24 cellular contexts compared by ENCODE assay signal in the genomic region with DNA sequence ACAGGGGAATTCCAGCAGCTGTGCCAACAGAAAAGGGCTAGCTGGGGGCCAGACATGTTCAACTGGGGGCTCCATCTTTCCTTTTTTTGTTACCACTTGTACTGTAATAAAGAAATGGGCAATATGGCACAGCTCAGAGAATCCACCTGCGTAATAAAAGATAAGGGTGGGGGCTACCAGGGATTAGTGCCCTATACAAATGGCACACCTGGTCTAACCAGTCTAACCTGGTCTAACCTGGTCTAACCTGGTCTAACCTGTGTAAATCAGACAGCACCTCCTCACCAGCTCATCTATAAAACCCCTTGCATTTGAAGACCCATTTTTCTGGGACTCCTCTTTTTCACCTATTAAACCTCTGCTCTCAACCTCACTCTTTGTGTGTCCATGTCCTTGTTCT. TPM values are rescaled to one million over a fixed set of nuclear protein-coding genes. Genes with fewer than 3 reads are reported as not detected.
DNase-seq lines count a peak whose midpoint lies in the region; ATAC-seq, FAIRE-seq and TF ChIP-seq lines count a peak whose summit lies in the region.
"Had no signal": no experiment of that assay in that cellular context is flagged by ENCODE, and none has a peak within 500 bp of the region (broad histone marks: within the 10 kb centered on the region; RNA-seq: fewer than 3 reads in every experiment).

No MANE protein-coding gene starts in this region.

- ATAC-seq in WTC11, result peak; percentile 46
- ATAC-seq: A549, HCT116 had no signal

- TF ChIP-seq CTCF in Calu3 (IDR thresholded peaks at IDR 0.05; ENCODE audit: unreplicated experiment) (no peak), WTC11 (IDR thresholded peaks at IDR 0.05) (no peak), mesothelial cell of epicardium (IDR thresholded peaks at IDR 0.05; ENCODE audit: unreplicated experiment) (no peak)

- no peak overlapping the region for H3K4me3 Mint-ChIP-seq in Calu3 (ENCODE audit: low read depth, unreplicated experiment)
- peak overlapping the region; percentile 1; the same call in 1 of the 2 replicates for H3K4me3 Mint-ChIP-seq in WTC11
- H3K4me3 Mint-ChIP-seq in mesothelial cell of epicardium, result no peak overlapping the region
- no peak overlapping the region for H3K4me3 Mint-ChIP-seq in activated T-helper 2 cell treated with anti-CD3 and anti-CD28 coated beads, Interferon-gamma antibody, Interleukin-2, Interleukin-4, amounts not matched to agents 10 μg/mL and 5 μg/mL and 100 μg/mL, durations not matched to agents 14 hours and 24 hours and 36 hours (ENCODE audit: low read depth)
- H3K4me3 Mint-ChIP-seq: CD4-positive, alpha-beta T cell had no signal

- H3K27ac Mint-ChIP-seq in Calu3 (ENCODE audit: unreplicated experiment) (peak overlapping the region; percentile 42), WTC11 (peak overlapping the region; percentile 40), mesothelial cell of epicardium (peak overlapping the region; percentile 47)
- H3K27ac Mint-ChIP-seq in activated T-helper 2 cell treated with anti-CD3 and anti-CD28 coated beads, Interferon-gamma antibody, Interleukin-2, Interleukin-4, amounts not matched to agents 10 μg/mL and 5 μg/mL and 100 μg/mL, durations not matched to agents 14 hours and 24 hours and 36 hours, result no peak overlapping the region
- H3K27ac Mint-ChIP-seq: CD4-positive, alpha-beta T cell had no signal

- DNase-seq in Calu3, result no peak
- peak; percentile 43 for DNase-seq in HT-29 (ENCODE audit: low spot score)
- DNase-seq in WTC11 (ENCODE audit: low spot score), result no peak
- DNase-seq in mesothelial cell of epicardium (ENCODE audit: low spot score in 2 of 2, unreplicated experiment in 2 of 2), result no peak
- DNase-seq in activated T-helper 2 cell treated with anti-CD3 and anti-CD28 coated beads, Interferon-gamma antibody, Interleukin-2, Interleukin-4, amounts not matched to agents 10 μg/mL and 5 μg/mL and 100 μg/mL, durations not matched to agents 14 hours and 24 hours and 36 hours (ENCODE audit: low spot score), result no peak
- DNase-seq in GM12891 (ENCODE audit: insufficient read length, low spot score), result no peak
- DNase-seq in frontal cortex (ENCODE audit: low spot score in 2 of 2), result no peak
- no peak for DNase-seq in NCI-H1105 (lab: John Stamatoyannopoulos, UW)
- DNase-seq: BE2C; CD4-positive, alpha-beta T cell; COR-L47; DMS153; GF-D8; Kasumi-1; MG63; NCI-H1417 treated with DMSO at 0.1 percent for 48 hours; NCI-H2029; NCI-H226; NCI-H510A treated with DMSO at 0.1 percent for 48 hours; NCI-H82; Peyer's patch had no signal

- H3K9me3 Mint-ChIP-seq in Calu3 (ENCODE audit: low read depth, unreplicated experiment) (no peaks in the 10 kb centered on the region), WTC11 (peaks cover 11% of the 10 kb centered on the region), mesothelial cell of epicardium (no peaks in the 10 kb centered on the region)
- H3K9me3 Mint-ChIP-seq in activated T-helper 2 cell treated with anti-CD3 and anti-CD28 coated beads, Interferon-gamma antibody, Interleukin-2, Interleukin-4, amounts not matched to agents 10 μg/mL and 5 μg/mL and 100 μg/mL, durations not matched to agents 14 hours and 24 hours and 36 hours, result no peaks in the 10 kb centered on the region
- H3K9me3 Mint-ChIP-seq: CD4-positive, alpha-beta T cell had no signal

- peaks cover 51% of the 10 kb centered on the region for H3K4me1 Mint-ChIP-seq in Calu3 (ENCODE audit: low read depth, unreplicated experiment)
- H3K4me1 Mint-ChIP-seq in WTC11, result peaks cover 46% of the 10 kb centered on the region
- peaks cover 17% of the 10 kb centered on the region for H3K4me1 Mint-ChIP-seq in mesothelial cell of epicardium
- H3K4me1 Mint-ChIP-seq in activated T-helper 2 cell treated with anti-CD3 and anti-CD28 coated beads, Interferon-gamma antibody, Interleukin-2, Interleukin-4, amounts not matched to agents 10 μg/mL and 5 μg/mL and 100 μg/mL, durations not matched to agents 14 hours and 24 hours and 36 hours (ENCODE audit: low read depth), result no peaks in the 10 kb centered on the region

- FAIRE-seq in GM12891 (lab: Jason Lieb, UNC) (no peak), frontal cortex (lab: Jason Lieb, UNC) (no peak)
- FAIRE-seq: A549 had no signal

- no peaks in the 10 kb centered on the region for H3K36me3 Mint-ChIP-seq in Calu3 (ENCODE audit: insufficient read depth, unreplicated experiment)
- peaks cover 2% of the 10 kb centered on the region; the same call in 1 of the 2 replicates for H3K36me3 Mint-ChIP-seq in WTC11
- H3K36me3 Mint-ChIP-seq in mesothelial cell of epicardium, result no peaks in the 10 kb centered on the region
- no peaks in the 10 kb centered on the region for H3K36me3 Mint-ChIP-seq in activated T-helper 2 cell treated with anti-CD3 and anti-CD28 coated beads, Interferon-gamma antibody, Interleukin-2, Interleukin-4, amounts not matched to agents 10 μg/mL and 5 μg/mL and 100 μg/mL, durations not matched to agents 14 hours and 24 hours and 36 hours (ENCODE audit: low read depth)

- BruUV-seq in Calu3 (replicated peaks; lab: Mats Ljungman, UMichigan), result no TSS peak

- H3K27me3 Mint-ChIP-seq in Calu3 (ENCODE audit: unreplicated experiment) (no peaks in the 10 kb centered on the region), WTC11 (ENCODE audit: low read depth) (no peaks in the 10 kb centered on the region), mesothelial cell of epicardium (ENCODE audit: low read depth) (no peaks in the 10 kb centered on the region)
- peaks cover 17% of the 10 kb centered on the region for H3K27me3 Mint-ChIP-seq in activated T-helper 2 cell treated with anti-CD3 and anti-CD28 coated beads, Interferon-gamma antibody, Interleukin-2, Interleukin-4, amounts not matched to agents 10 μg/mL and 5 μg/mL and 100 μg/mL, durations not matched to agents 14 hours and 24 hours and 36 hours (ENCODE audit: low read depth)
- H3K27me3 Mint-ChIP-seq: CD4-positive, alpha-beta T cell had no signal

- CTCF ChIA-PET in Calu3 (lab: Charles Lee) (interaction anchor here (0.7 to 1.2 kb wide), 2 partner anchors 12 to 16 kb away, joined by 4 read pairs; no protein-coding TSS in a partner anchor), WTC11 (lab: Charles Lee) (interaction anchor here (1.2 to 1.9 kb wide), 3 partner anchors 11 to 39 kb away, joined by 3 to 7 read pairs (median 3); a partner anchor contains a TSS)

- TF ChIP-seq POLR2A in GM12891 (IDR thresholded peaks at IDR 0.05; ENCODE audit: low read depth, low read length), result no peak

- intact Hi-C loops in Calu3 (cut with micrococcal nuclease; ENCODE audit: unreplicated experiment), result no loop called here
- intact Hi-C loops in activated T-helper 2 cell treated with anti-CD3 and anti-CD28 coated beads, Interferon-gamma antibody, Interleukin-2, Interleukin-4, amounts not matched to agents 10 μg/mL and 5 μg/mL and 100 μg/mL, durations not matched to agents 14 hours and 24 hours and 36 hours (cut with micrococcal nuclease), result no loop called here

- POLR2A ChIA-PET in WTC11 (lab: Charles Lee), result no interaction called here

TF ChIP-seq in WTC11, 78 proteins besides CTCF, POLR2A, EP300 and RAD21:
- 0 out of 2 replicates have a peak, but pooled peaks have one; percentile 48 for TF ChIP-seq MXD4 (CRISPR knock-in tag; IDR thresholded peaks at IDR 0.05; ENCODE audit: borderline replicate concordance)
- TF ChIP-seq, protein P1, sequence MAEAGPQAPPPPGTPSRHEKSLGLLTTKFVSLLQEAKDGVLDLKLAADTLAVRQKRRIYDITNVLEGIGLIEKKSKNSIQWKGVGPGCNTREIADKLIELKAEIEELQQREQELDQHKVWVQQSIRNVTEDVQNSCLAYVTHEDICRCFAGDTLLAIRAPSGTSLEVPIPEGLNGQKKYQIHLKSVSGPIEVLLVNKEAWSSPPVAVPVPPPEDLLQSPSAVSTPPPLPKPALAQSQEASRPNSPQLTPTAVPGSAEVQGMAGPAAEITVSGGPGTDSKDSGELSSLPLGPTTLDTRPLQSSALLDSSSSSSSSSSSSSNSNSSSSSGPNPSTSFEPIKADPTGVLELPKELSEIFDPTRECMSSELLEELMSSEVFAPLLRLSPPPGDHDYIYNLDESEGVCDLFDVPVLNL (CRISPR knock-in tag; IDR thresholded peaks at IDR 0.05; ENCODE audit: borderline replicate concordance, low read depth), result no peak
TF ChIP-seq in WTC11: peak in this region for 1.

TF ChIP-seq in GM12891, 5 proteins besides CTCF, POLR2A, EP300 and RAD21:
- no peak for TF ChIP-seq PAX5 (IDR thresholded peaks at IDR 0.05; ENCODE audit: insufficient read depth, low read length, severe bottlenecking)
- no peak for TF ChIP-seq POU2F2 (IDR thresholded peaks at IDR 0.05; ENCODE audit: low read depth, low read length)

RNA-seq across cellular contexts. Expression of a gene that starts 26.2 kb away (rescaled TPM):
- total RNA-seq in Calu3 (2022), result 2.9 and 4.8 TPM in 2 replicates
- total RNA-seq in HT-29 (2014; rRNA removed; shearing (Covaris generic)), result not detected in 2 replicates
- not detected in 3 replicates for total RNA-seq in WTC11 (2021)
- 0.07 to 0.20 TPM (median 0.11 TPM) in 3 replicates for total RNA-seq in mesothelial cell of epicardium
- not detected in 2 replicates for total RNA-seq in activated T-helper 2 cell treated with anti-CD3 and anti-CD28 coated beads, Interferon-gamma antibody, Interleukin-2, Interleukin-4, amounts not matched to agents 10 μg/mL and 5 μg/mL and 100 μg/mL, durations not matched to agents 14 hours and 24 hours and 36 hours
- polyA plus RNA-seq in GM12891 (2012; ENCODE audit: low read depth, missing spikeins), result 0.80 TPM
- 1.6 TPM for total RNA-seq in frontal cortex
- total RNA-seq: CD4-positive, alpha-beta T cell; Peyer's patch; T-helper 1 cell treated with Interleukin-12 subunit alpha and Interleukin-12 subunit beta and Interleukin-4 antibody, amounts not matched to agents 30 ng/mL and 1 ng/mL, for 36 hours had no signal

RNA-seq across cellular contexts. Expression of a gene that starts 39.5 kb away (rescaled TPM):
- total RNA-seq in Calu3 (2022) (204 and 253 TPM in 2 replicates), WTC11 (2021) (4.4 to 5.9 TPM (median 5.7 TPM) in 3 replicates), mesothelial cell of epicardium (11.4 to 12.8 TPM (median 11.4 TPM) in 3 replicates), frontal cortex (4.1 TPM)
- 11.4 and 14.2 TPM in 2 replicates for total RNA-seq in HT-29 (2014; rRNA removed; shearing (Covaris generic))
- 5.7 and 6.0 TPM in 2 replicates for total RNA-seq in activated T-helper 2 cell treated with anti-CD3 and anti-CD28 coated beads, Interferon-gamma antibody, Interleukin-2, Interleukin-4, amounts not matched to agents 10 μg/mL and 5 μg/mL and 100 μg/mL, durations not matched to agents 14 hours and 24 hours and 36 hours
- polyA plus RNA-seq in GM12891 (2012; ENCODE audit: low read depth, missing spikeins), result 0.47 TPM

Comparison
In these comparisons a context has a peak if more than half of its experiments do, and no peak if none do; other contexts are left out.
1. RNA of a gene that starts 39.5 kb away (total RNA-seq): 204 to 253 TPM in Calu3; 11.4 to 14.2 TPM in HT-29, 11.4 to 12.8 TPM in mesothelial cell of epicardium, 5.7 to 6.0 TPM in activated T-helper 2 cell treated with anti-CD3 and anti-CD28 coated beads, Interferon-gamma antibody, Interleukin-2, Interleukin-4, amounts not matched to agents 10 μg/mL and 5 μg/mL and 100 μg/mL, durations not matched to agents 14 hours and 24 hours and 36 hours, 4.4 to 5.9 TPM in WTC11 and 4.1 TPM in frontal cortex (single experiment); every median in the first group is over 10 times any median in the second.